In genomic region chr19:35088514-35088913, GRCh38 we compare ENCODE assay signal across 11 cellular contexts. TPM values are rescaled to one million over a fixed set of nuclear protein-coding genes. Genes with fewer than 3 reads are reported as not detected.
A peak's percentile ranks its signal among the peaks of the same experiment; 100 is the strongest.
DNase-seq lines count a peak whose midpoint lies in the region; ATAC-seq and TF ChIP-seq lines count a peak whose summit lies in the region.
"Had no signal": no experiment of that assay in that cellular context is flagged by ENCODE, and none has a peak within 500 bp of the region (broad histone marks: within the 10 kb centered on the region; RNA-seq: fewer than 3 reads in every experiment).

No MANE protein-coding gene starts in this region.

- H3K9ac ChIP-seq in SU-DHL-6 (ENCODE audit: low read length) = no peak overlapping the region

- no peaks in the 10 kb centered on the region for H4K20me1 ChIP-seq in SU-DHL-6 (ENCODE audit: low read depth, low read length)

- no peak for ATAC-seq in HG02870 (IDR thresholded peaks at IDR 0.05; ENCODE audit: unreplicated experiment)

- H3K9me2 ChIP-seq in SU-DHL-6 (replicated peaks; ENCODE audit: insufficient read depth, low read length) = no peaks in the 10 kb centered on the region

- H3K27ac ChIP-seq in HEK293 (ENCODE audit: extremely low read depth, low read depth, low read length) (no peak overlapping the region), SU-DHL-6 (ENCODE audit: low read depth, low read length) (peak overlapping the region; percentile 25; the same call in 1 of the 2 replicates), substantia nigra (ENCODE audit: low read depth, low read length, poor library complexity, severe bottlenecking) (peak overlapping the region; percentile 4), ascending aorta (no peak overlapping the region)

- peaks cover 22% of the 10 kb centered on the region for H3F3A ChIP-seq in SU-DHL-6 (ENCODE audit: insufficient read depth)

- intact Hi-C loops in ascending aorta (cut with DNase I) = no loop called here

- no peak for TF ChIP-seq CTCF in HEK293 (tag by site-specific recombination; IDR thresholded peaks at IDR 0.05)
- TF ChIP-seq CTCF in SU-DHL-6 (IDR thresholded peaks at IDR 0.05; ENCODE audit: insufficient read depth, low read length, poor library complexity, severe bottlenecking) = no peak
- no peak for TF ChIP-seq CTCF in fibroblast of villous mesenchyme (IDR thresholded peaks at IDR 0.05; ENCODE audit: insufficient read depth, low read depth, low read length)
- no peak for TF ChIP-seq CTCF in ascending aorta (IDR thresholded peaks at IDR 0.05)
- TF ChIP-seq CTCF in BE2C (IDR thresholded peaks at IDR 0.05; ENCODE audit: low read depth, low read length) = no peak

- no peaks in the 10 kb centered on the region for H3K9me3 ChIP-seq in HEK293 (ENCODE audit: control insufficient read depth, insufficient read depth, low read depth, low read length)
- H3K9me3 ChIP-seq in SU-DHL-6 (ENCODE audit: insufficient read depth, low read length) = no peaks in the 10 kb centered on the region
- no peaks in the 10 kb centered on the region for H3K9me3 ChIP-seq in ascending aorta
- no peaks in the 10 kb centered on the region for H3K9me3 ChIP-seq in BE2C

- DNase-seq in fibroblast of villous mesenchyme (ENCODE audit: low read depth) (peak; percentile 42), substantia nigra (lab: John Stamatoyannopoulos, UW) (peak in 1 of 49 donors; percentile 32), ascending aorta (ENCODE audit: low spot score in 2 of 2) (no peak), BE2C (no peak)
- DNase-seq: activated CD8-positive, alpha-beta memory T cell treated with anti-CD3 and anti-CD28 coated beads, Interleukin-2, amount 50 U/mL, for 4 hours; NCI-H1436; SHP77 treated with DMSO at 0.1 percent for 48 hours had no signal

- POLR2A ChIA-PET in HEK293 (lab: Yijun Ruan, JAX) = no interaction called here

- H3K4me2 ChIP-seq in SU-DHL-6 (ENCODE audit: low read depth, low read length, poor library complexity, severe bottlenecking) = no peak overlapping the region

- H3K79me2 ChIP-seq in SU-DHL-6 (ENCODE audit: insufficient read depth, low read length) = no peaks in the 10 kb centered on the region

- no peak overlapping the region for H2AFZ ChIP-seq in SU-DHL-6 (ENCODE audit: low read depth, low read length, severe bottlenecking)

- CTCF ChIA-PET in HEK293 (lab: Yijun Ruan, JAX) = interaction anchor here (0.7 to 4.7 kb wide), 9 partner anchors 12 to 422 kb away, joined by 3 to 60 read pairs (median 5); partner anchors contain the start of gene LGI4

- H3K36me3 ChIP-seq in HEK293 (ENCODE audit: control insufficient read depth in 2 of 2, insufficient read depth in 1 of 2, low read length in 2 of 2) (no peaks in the 10 kb centered on the region), SU-DHL-6 (ENCODE audit: low read length) (no peaks in the 10 kb centered on the region), ascending aorta (no peaks in the 10 kb centered on the region), BE2C (no peaks in the 10 kb centered on the region)

- H3K4me1 ChIP-seq in HEK293 (ENCODE audit: control insufficient read depth, insufficient read depth, low read length) = peaks cover 7% of the 10 kb centered on the region
- peaks cover 0 to 4% of the 10 kb centered on the region in 2 donors for H3K4me1 ChIP-seq in ascending aorta
- H3K4me1 ChIP-seq in BE2C = peaks cover 5% of the 10 kb centered on the region; the same call in 1 of the 2 replicates

- H3K27me3 ChIP-seq in SU-DHL-6 (ENCODE audit: low read length) (no peaks in the 10 kb centered on the region), ascending aorta (peaks cover 3% of the 10 kb centered on the region), BE2C (no peaks in the 10 kb centered on the region)

- H3K4me3 ChIP-seq in HEK293 (ENCODE audit: low read depth, low read length) (no peak overlapping the region), SU-DHL-6 (ENCODE audit: insufficient read depth, low read length, poor library complexity, severe bottlenecking) (no peak overlapping the region), fibroblast of villous mesenchyme (ENCODE audit: low read depth, low read length) (no peak overlapping the region), ascending aorta (no peak overlapping the region), BE2C (ENCODE audit: low read depth, low read length) (no peak overlapping the region)

TF ChIP-seq in HEK293, 187 proteins besides CTCF, POLR2A, EP300 and RAD21 (continues in another document):
- TF ChIP-seq ZNF302 (tag by site-specific recombination; IDR thresholded peaks at IDR 0.05; ENCODE audit: low read depth) (no peak), ZNF335 (tag by site-specific recombination; conservative IDR thresholded peaks at IDR 0.05) (peak; percentile 46; the same call in 1 of the 2 replicates), ZNF596 (tag by site-specific recombination; IDR thresholded peaks at IDR 0.05) (no peak), ZNF121 (tag by site-specific recombination; IDR thresholded peaks at IDR 0.05) (no peak), ZNF585B (tag by site-specific recombination; IDR thresholded peaks at IDR 0.05) (no peak), HIC1 (tag by site-specific recombination; IDR thresholded peaks at IDR 0.05) (no peak), PRDM4 (tag by site-specific recombination; IDR thresholded peaks at IDR 0.05) (no peak), GLI4 (tag by site-specific recombination; IDR thresholded peaks at IDR 0.05) (no peak)
- TF ChIP-seq, protein P1, sequence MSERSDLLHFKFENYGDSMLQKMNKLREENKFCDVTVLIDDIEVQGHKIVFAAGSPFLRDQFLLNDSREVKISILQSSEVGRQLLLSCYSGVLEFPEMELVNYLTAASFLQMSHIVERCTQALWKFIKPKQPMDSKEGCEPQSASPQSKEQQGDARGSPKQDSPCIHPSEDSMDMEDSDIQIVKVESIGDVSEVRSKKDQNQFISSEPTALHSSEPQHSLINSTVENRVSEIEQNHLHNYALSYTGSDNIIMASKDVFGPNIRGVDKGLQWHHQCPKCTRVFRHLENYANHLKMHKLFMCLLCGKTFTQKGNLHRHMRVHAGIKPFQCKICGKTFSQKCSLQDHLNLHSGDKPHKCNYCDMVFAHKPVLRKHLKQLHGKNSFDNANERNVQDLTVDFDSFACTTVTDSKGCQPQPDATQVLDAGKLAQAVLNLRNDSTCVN (tag by site-specific recombination; optimal IDR thresholded peaks at IDR 0.05) = no peak
- TF ChIP-seq, protein P2, sequence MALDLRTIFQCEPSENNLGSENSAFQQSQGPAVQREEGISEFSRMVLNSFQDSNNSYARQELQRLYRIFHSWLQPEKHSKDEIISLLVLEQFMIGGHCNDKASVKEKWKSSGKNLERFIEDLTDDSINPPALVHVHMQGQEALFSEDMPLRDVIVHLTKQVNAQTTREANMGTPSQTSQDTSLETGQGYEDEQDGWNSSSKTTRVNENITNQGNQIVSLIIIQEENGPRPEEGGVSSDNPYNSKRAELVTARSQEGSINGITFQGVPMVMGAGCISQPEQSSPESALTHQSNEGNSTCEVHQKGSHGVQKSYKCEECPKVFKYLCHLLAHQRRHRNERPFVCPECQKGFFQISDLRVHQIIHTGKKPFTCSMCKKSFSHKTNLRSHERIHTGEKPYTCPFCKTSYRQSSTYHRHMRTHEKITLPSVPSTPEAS (tag by site-specific recombination; IDR thresholded peaks at IDR 0.05) = no peak

RNA-seq across cellular contexts. Expression of gene FXYD3, which starts 27.1 kb away (rescaled TPM):
- total RNA-seq in fibroblast of villous mesenchyme = not detected in 2 replicates
- total RNA-seq in ascending aorta = not detected
- not detected for polyA plus RNA-seq in BE2C (2012; ENCODE audit: insufficient read depth, insufficient read length, low read depth)

RNA-seq across cellular contexts. Expression of gene LGI4, which starts 46.3 kb away (rescaled TPM):
- total RNA-seq in fibroblast of villous mesenchyme = not detected in 2 replicates
- 59.3 TPM for total RNA-seq in ascending aorta
- polyA plus RNA-seq in BE2C (2012; ENCODE audit: insufficient read depth, insufficient read length, low read depth) = 0.63 TPM
- total RNA-seq: progenitor cell of endocrine pancreas had no signal

RNA-seq across cellular contexts. Expression of gene HPN, which starts 47.0 kb away (rescaled TPM):
- total RNA-seq in fibroblast of villous mesenchyme = not detected in 2 replicates
- 0.85 TPM for total RNA-seq in ascending aorta
- not detected for polyA plus RNA-seq in BE2C (2012; ENCODE audit: insufficient read depth, insufficient read length, low read depth)

RNA-seq across cellular contexts. Expression of gene FXYD1, which starts 50.1 kb away (rescaled TPM):
- total RNA-seq in fibroblast of villous mesenchyme (0.32 TPM in 1 of 2 replicates, not detected in the other), ascending aorta (34.8 TPM)
- not detected for polyA plus RNA-seq in BE2C (2012; ENCODE audit: insufficient read depth, insufficient read length, low read depth)
- total RNA-seq: progenitor cell of endocrine pancreas had no signal

RNA-seq across cellular contexts. Expression of gene FXYD7, which starts 54.5 kb away (rescaled TPM):
- total RNA-seq in fibroblast of villous mesenchyme (under 0.01 TPM in 1 of 2 replicates, not detected in the other), ascending aorta (not detected)
- polyA plus RNA-seq in BE2C (2012; ENCODE audit: insufficient read depth, insufficient read length, low read depth) = not detected
- total RNA-seq: progenitor cell of endocrine pancreas had no signal

Comparison
In these comparisons a context has a peak if more than half of its experiments do, and no peak if none do; other contexts are left out.
1. H3K27ac ChIP-seq: peak in SU-DHL-6 (single experiment) and substantia nigra (single experiment); none in HEK293 (single experiment) and ascending aorta (0 of 2).
2. RNA of gene LGI4, which starts 46.3 kb away (total RNA-seq): 59.3 TPM in ascending aorta (single experiment); not detected in fibroblast of villous mesenchyme; every median in the first group is over 10 times any median in the second.